In genomic region chr2:48596751-48597150, GRCh38 we compare ENCODE assay signal across 12 cellular contexts. TPM values are rescaled to one million over a fixed set of nuclear protein-coding genes. Genes with fewer than 3 reads are reported as not detected.
A peak's percentile ranks its signal among the peaks of the same experiment; 100 is the strongest.
DNase-seq lines count a peak whose midpoint lies in the region; ATAC-seq and TF ChIP-seq lines count a peak whose summit lies in the region.
"Not testable (repeated sequence)": the region's sequence is repeated elsewhere in the genome, so short reads cannot be mapped to it uniquely, and the experiment has no call there.
"Had no signal": no experiment of that assay in that cellular context is flagged by ENCODE, and none has a peak within 500 bp of the region (broad histone marks: within the 10 kb centered on the region; RNA-seq: fewer than 3 reads in every experiment).

No MANE protein-coding gene starts in this region.

- not testable (repeated sequence) for H3K27ac Mint-ChIP-seq in WTC11

- POLR2A ChIA-PET in WTC11 (lab: Charles Lee): not testable (repeated sequence)

- not testable (repeated sequence) for H3K4me1 Mint-ChIP-seq in WTC11

- ATAC-seq in WTC11: not testable (repeated sequence)

- H3K27me3 Mint-ChIP-seq in WTC11 (ENCODE audit: low read depth): not testable (repeated sequence)

- CTCF ChIA-PET in WTC11 (lab: Charles Lee): not testable (repeated sequence)

- H3K36me3 Mint-ChIP-seq in WTC11: not testable (repeated sequence)

- not testable (repeated sequence) for H3K4me3 Mint-ChIP-seq in WTC11

- not testable (repeated sequence) for DNase-seq in WTC11 (ENCODE audit: low spot score)

- TF ChIP-seq CTCF in WTC11 (IDR thresholded peaks at IDR 0.05): not testable (repeated sequence)

- H3K9me3 Mint-ChIP-seq in WTC11: not testable (repeated sequence)

TF ChIP-seq in WTC11, 78 proteins besides CTCF, POLR2A, EP300 and RAD21:
- TF ChIP-seq GTF2I (CRISPR knock-in tag; conservative IDR thresholded peaks at IDR 0.05): peak; percentile 86
- peak; percentile 92 for TF ChIP-seq ZNF121 (CRISPR knock-in tag; IDR thresholded peaks at IDR 0.05)
- TF ChIP-seq AR (CRISPR knock-in tag; IDR thresholded peaks at IDR 0.05): 0 out of 2 replicates have a peak, but pooled peaks have one; percentile 40

RNA-seq across cellular contexts. Expression of gene GTF2A1L, which starts 20.9 kb away (rescaled TPM):
- total RNA-seq in WTC11 (2021): not detected in 3 replicates
- total RNA-seq: A172; A673; B cell; Caco-2; Calu3; CD4-positive, alpha-beta memory T cell; CD4-positive, alpha-beta T cell; CD4-positive, CD25-positive, alpha-beta regulatory T cell; CD8-positive, alpha-beta memory T cell; CD8-positive, alpha-beta T cell; Daoy had no signal
